Comparison of ENCODE assay signal across 8 cellular contexts in genomic region chr6:35297541-35298481, GRCh38. TPM values are rescaled to one million over a fixed set of nuclear protein-coding genes. Genes with fewer than 3 reads are reported as not detected.
DNase-seq lines count a peak whose midpoint lies in the region; ATAC-seq and TF ChIP-seq lines count a peak whose summit lies in the region.

Gene DEF6, plus strand, starts transcription at chr6:35297818. Its CDS starts 39 bp downstream, at chr6:35297857.

- H3K9me3 ChIP-seq in CD4-positive, alpha-beta memory T cell (ENCODE audit: control insufficient read depth in 1 of 2, low read length in 2 of 2), result no peaks in the 10 kb centered on the region
- H3K9me3 ChIP-seq in muscle layer of duodenum (ENCODE audit: control insufficient read depth in 1 of 2, low read length in 2 of 2), result no peaks in the 10 kb centered on the region

- peak; percentile 67 for ATAC-seq in GM19397 (IDR thresholded peaks at IDR 0.05; ENCODE audit: unreplicated experiment)

- H3K4me3 ChIP-seq in CD4-positive, alpha-beta memory T cell (ENCODE audit: low read length in 2 of 2), result peak within 1 kb of the TSS; percentile 90 to 95
- H3K4me3 ChIP-seq in HL-60 (replicated peaks; ENCODE audit: insufficient read depth, low read length) (peak within 1 kb of the TSS; percentile 69), epithelial cell of proximal tubule (ENCODE audit: low read depth, low read length) (peak within 1 kb of the TSS; percentile 16), muscle layer of duodenum (ENCODE audit: low read depth in 1 of 2, low read length in 2 of 2) (peak within 1 kb of the TSS; percentile 51 to 57)

- H3K36me3 Mint-ChIP-seq in CD4-positive, alpha-beta memory T cell, result peaks cover 19 to 65% of the 10 kb centered on the region in 2 donors

- H3K4me1 Mint-ChIP-seq in CD4-positive, alpha-beta memory T cell, result peaks cover 23 to 57% (median 44%) of the 10 kb centered on the region in 4 donors

- intact Hi-C loops in CD4-positive, alpha-beta memory T cell (cut with micrococcal nuclease), result loop anchor here (1.0 to 2.0 kb wide), 6 partner anchors 15 to 439 kb away; partner anchors contain the start of genes ARMC12, PPARD and RPL10A

- no peaks in the 10 kb centered on the region for H3K27me3 Mint-ChIP-seq in CD4-positive, alpha-beta memory T cell

- TF ChIP-seq CTCF in HL-60 (IDR thresholded peaks at IDR 0.05; ENCODE audit: insufficient read depth, low read length) (peak; percentile 92), epithelial cell of proximal tubule (conservative IDR thresholded peaks at IDR 0.05; ENCODE audit: low read depth, low read length) (peak; percentile 48)

- H3K9me3 Mint-ChIP-seq in CD4-positive, alpha-beta memory T cell, result no peaks in the 10 kb centered on the region

- H3K27ac ChIP-seq in CD4-positive, alpha-beta memory T cell (ENCODE audit: low read depth, low read length), result peak within 1 kb of the TSS; percentile 88
- H3K27ac ChIP-seq in HL-60 (replicated peaks), result peak within 1 kb of the TSS; percentile 94
- H3K27ac ChIP-seq in muscle layer of duodenum (ENCODE audit: low read length), result peak within 1 kb of the TSS; percentile 58

- H3K36me3 ChIP-seq in CD4-positive, alpha-beta memory T cell (ENCODE audit: insufficient read depth, low read length), result peaks cover 19% of the 10 kb centered on the region
- peaks cover 24 to 35% of the 10 kb centered on the region in 2 donors for H3K36me3 ChIP-seq in muscle layer of duodenum (ENCODE audit: control insufficient read depth in 1 of 2, insufficient read depth in 2 of 2, low read length in 2 of 2)

- POLR2A ChIA-PET in CD4-positive, alpha-beta memory T cell (lab: Charles Lee; ENCODE audit: partially characterized antibody), result interaction anchor here (0.6 to 18.2 kb wide), 11 partner anchors 12 to 297 kb away, joined by 3 to 805 read pairs (median 3); partner anchors contain the start of genes FANCE, PPARD and RPL10A

- DNase-seq in CD4-positive, alpha-beta memory T cell, result peak; percentile 85 to 89 (median 86)
- DNase-seq in HL-60 (ENCODE audit: low read depth in 1 of 2, low spot score in 1 of 2) (peak; percentile 90 to 96), NOMO-1 treated with DMSO at 0.1 percent for 48 hours (lab: John Stamatoyannopoulos, UW; ENCODE audit: unreplicated experiment) (peak; percentile 92), epithelial cell of proximal tubule (ENCODE audit: low read depth) (no peak)
- DNase-seq in activated CD8-positive, alpha-beta memory T cell treated with anti-CD3 and anti-CD28 coated beads, Interleukin-2, amount 50 U/mL, for 24 hours (ENCODE audit: extremely low read depth), result peak; percentile 75
- peak; percentile 80 to 81 for DNase-seq in stimulated activated CD8-positive, alpha-beta memory T cell treated with anti-CD3 and anti-CD28 coated beads, Interleukin-7, amount 100 ng/mL, for 48 hours (ENCODE audit: extremely low read depth in 1 of 2, low read depth in 1 of 2)

- H3K27me3 ChIP-seq in CD4-positive, alpha-beta memory T cell (ENCODE audit: insufficient read depth, low read length), result no peaks in the 10 kb centered on the region
- no peaks in the 10 kb centered on the region for H3K27me3 ChIP-seq in HL-60 (ENCODE audit: insufficient read depth, poor library complexity, severe bottlenecking)
- H3K27me3 ChIP-seq in muscle layer of duodenum (ENCODE audit: low read depth, low read length), result no peaks in the 10 kb centered on the region

- peak within 1 kb of the TSS; percentile 91 to 99 (median 98) for H3K27ac Mint-ChIP-seq in CD4-positive, alpha-beta memory T cell

- peak within 1 kb of the TSS; percentile 80 to 96 (median 94) for H3K4me3 Mint-ChIP-seq in CD4-positive, alpha-beta memory T cell

- CTCF ChIA-PET in CD4-positive, alpha-beta memory T cell (lab: Charles Lee; ENCODE audit: partially characterized antibody), result interaction anchor here (0.5 to 13.8 kb wide), 25 partner anchors 12 to 312 kb away, joined by 3 to 429 read pairs (median 5); partner anchors contain the start of genes FANCE, PPARD, RPL10A and ZNF76

- H3K4me1 ChIP-seq in CD4-positive, alpha-beta memory T cell (ENCODE audit: insufficient read depth, low read length), result peaks cover 48% of the 10 kb centered on the region
- peaks cover 7 to 8% of the 10 kb centered on the region in 2 donors for H3K4me1 ChIP-seq in muscle layer of duodenum (ENCODE audit: control insufficient read depth in 1 of 2, insufficient read depth in 2 of 2, low read length in 2 of 2)

RNA-seq across cellular contexts. Expression of gene DEF6, which starts in this region (rescaled TPM):
- total RNA-seq in CD4-positive, alpha-beta memory T cell, result 100 to 1,000 TPM; 231 to 236 TPM
- polyA plus RNA-seq in CD4-positive, alpha-beta memory T cell, result 100 to 1,000 TPM in 1 of 2 donors, 10 to 100 TPM in 1; 77.3 to 171 TPM
- total RNA-seq in epithelial cell of proximal tubule, result 4.2 and 6.0 TPM in 2 replicates

Comparison
In these comparisons a context has a peak if more than half of its experiments do, and no peak if none do; other contexts are left out.
1. RNA of gene DEF6 (total RNA-seq): 231 to 236 TPM in CD4-positive, alpha-beta memory T cell; 4.2 to 6.0 TPM in epithelial cell of proximal tubule; every median in the first group is over 10 times any median in the second.
2. H3K4me3 ChIP-seq: peak in every context shown above with its lines; median percentile 92 in CD4-positive, alpha-beta memory T cell; 69 in HL-60; 54 in muscle layer of duodenum; 16 in epithelial cell of proximal tubule.
3. Peak in every context shown above with its lines, with median percentiles within 50 percentile points of each other: H3K27ac ChIP-seq.